8 cellular contexts compared by ENCODE assay signal in genomic region chr2:217011576-217011975, GRCh38.
"Had no signal": no experiment of that assay in that cellular context is flagged by ENCODE, and none has a peak within 500 bp of the region (broad histone marks: within the 10 kb centered on the region; RNA-seq: fewer than 3 reads in every experiment).

No MANE protein-coding gene starts in this region.

- H3K9me3 ChIP-seq: HAP-1 had no signal

- H3K4me2 ChIP-seq: GM23338 had no signal

- H3K4me3 Mint-ChIP-seq: GM23338, H9, HFFc6 had no signal

- H3K36me3 ChIP-seq: HAP-1 had no signal

- H3K9ac ChIP-seq: GM23248 had no signal

- H3K27ac ChIP-seq: GM23248 had no signal

- H3K4me3 ChIP-seq: GM23248, GM23338, HAP-1 had no signal

- H3K9me3 Mint-ChIP-seq: H9, HFFc6 had no signal

- H3K27ac Mint-ChIP-seq: GM23338, H9, HFFc6 had no signal

- H2AFZ ChIP-seq: GM23248, GM23338 had no signal

- DNase-seq: GM23248, GOT3, H7, H9, HCEC 1CT, HFFc6 had no signal
